In genomic region chr10:70442332-70442988, GRCh38 we compare ENCODE assay signal across 1 cellular context.
TF ChIP-seq lines count a peak whose summit lies in the region.

No MANE protein-coding gene starts in this region.

TF ChIP-seq in HepG2, 621 proteins besides CTCF, POLR2A, EP300 and RAD21 (continued from another document and continues in another):
- TF ChIP-seq SNAPC5 (CRISPR knock-in tag; IDR thresholded peaks at IDR 0.05; ENCODE audit: borderline replicate concordance) (no peak), HMG20A (CRISPR knock-in tag; IDR thresholded peaks at IDR 0.05; ENCODE audit: borderline replicate concordance) (peak; percentile 44; the same call in 1 of the 2 replicates), PHF5A (CRISPR knock-in tag; IDR thresholded peaks at IDR 0.05; ENCODE audit: low read depth, unreplicated experiment) (no peak), HOXD1 (CRISPR knock-in tag; IDR thresholded peaks at IDR 0.05) (0 out of 2 replicates have a peak, but pooled peaks have one; percentile 39), SIX1 (CRISPR knock-in tag; IDR thresholded peaks at IDR 0.05; ENCODE audit: borderline replicate concordance) (peak; percentile 69; the same call in 1 of the 2 replicates), ZFX (CRISPR knock-in tag; IDR thresholded peaks at IDR 0.05; ENCODE audit: low read depth) (no peak), BRF2 (CRISPR knock-in tag; IDR thresholded peaks at IDR 0.05) (no peak), PHF21A (CRISPR knock-in tag; IDR thresholded peaks at IDR 0.05) (peak; percentile 51; the same call in 1 of the 2 replicates), ZKSCAN1 (IDR thresholded peaks at IDR 0.05; ENCODE audit: low read length) (no peak), ZNF710 (CRISPR knock-in tag; IDR thresholded peaks at IDR 0.05; ENCODE audit: borderline replicate concordance) (peak; percentile 17; the same call in 1 of the 2 replicates), JUN (CRISPR knock-in tag; IDR thresholded peaks at IDR 0.05) (no peak), ATF1 (CRISPR knock-in tag; IDR thresholded peaks at IDR 0.05) (no peak), YY1 (IDR thresholded peaks at IDR 0.05; ENCODE audit: insufficient read depth, insufficient replicate concordance, low read depth, low read length) (no peak), PITX1 (CRISPR knock-in tag; IDR thresholded peaks at IDR 0.05) (peak; percentile 71), NRL (CRISPR knock-in tag; IDR thresholded peaks at IDR 0.05; ENCODE audit: borderline replicate concordance) (no peak), ZNF574 (CRISPR knock-in tag; IDR thresholded peaks at IDR 0.05) (peak; percentile 52; the same call in 1 of the 2 replicates), ARID4A (CRISPR knock-in tag; IDR thresholded peaks at IDR 0.05; ENCODE audit: borderline replicate concordance) (peak; percentile 37; the same call in 1 of the 2 replicates), ZBTB39 (CRISPR knock-in tag; IDR thresholded peaks at IDR 0.05) (no peak), TAF15 (IDR thresholded peaks at IDR 0.05; ENCODE audit: low read depth, low read length, poor library complexity, severe bottlenecking) (no peak), HMGXB4 (CRISPR knock-in tag; IDR thresholded peaks at IDR 0.05; ENCODE audit: borderline replicate concordance in 1 of 2, low read depth in 1 of 2) (no peak), ZNF264 (CRISPR knock-in tag; IDR thresholded peaks at IDR 0.05) (no peak), JUND (CRISPR knock-in tag; IDR thresholded peaks at IDR 0.05) (no peak), XRCC5 (optimal IDR thresholded peaks at IDR 0.05; ENCODE audit: low read length) (peak; percentile 31), NR2F2 (IDR thresholded peaks at IDR 0.05; ENCODE audit: borderline replicate concordance, low read depth) (peak; percentile 62; the same call in 1 of the 2 replicates), TOE1 (CRISPR knock-in tag; IDR thresholded peaks at IDR 0.05) (no peak), ZNF709 (CRISPR knock-in tag; IDR thresholded peaks at IDR 0.05) (0 out of 2 replicates have a peak, but pooled peaks have one; percentile 37), RARG (CRISPR knock-in tag; IDR thresholded peaks at IDR 0.05; ENCODE audit: low read depth) (no peak), CSRNP2 (CRISPR knock-in tag; conservative IDR thresholded peaks at IDR 0.05; ENCODE audit: low read depth) (no peak), ZNF644 (CRISPR knock-in tag; IDR thresholded peaks at IDR 0.05; ENCODE audit: low read depth) (no peak), MYNN (CRISPR knock-in tag; IDR thresholded peaks at IDR 0.05; ENCODE audit: low read depth) (no peak), ZBTB26 (CRISPR knock-in tag; IDR thresholded peaks at IDR 0.05; ENCODE audit: borderline replicate concordance) (no peak), BORCS8-MEF2B (CRISPR knock-in tag; IDR thresholded peaks at IDR 0.05) (0 out of 2 replicates have a peak, but pooled peaks have one; percentile 4), SAP130 (CRISPR knock-in tag; IDR thresholded peaks at IDR 0.05; ENCODE audit: low read depth) (0 out of 2 replicates have a peak, but pooled peaks have one; percentile 23), TGIF2 (CRISPR knock-in tag; IDR thresholded peaks at IDR 0.05) (no peak), ZXDC (CRISPR knock-in tag; IDR thresholded peaks at IDR 0.05) (0 out of 2 replicates have a peak, but pooled peaks have one; percentile 64)
